Comparison of ENCODE assay signal across 14 cellular contexts in the genomic region with DNA sequence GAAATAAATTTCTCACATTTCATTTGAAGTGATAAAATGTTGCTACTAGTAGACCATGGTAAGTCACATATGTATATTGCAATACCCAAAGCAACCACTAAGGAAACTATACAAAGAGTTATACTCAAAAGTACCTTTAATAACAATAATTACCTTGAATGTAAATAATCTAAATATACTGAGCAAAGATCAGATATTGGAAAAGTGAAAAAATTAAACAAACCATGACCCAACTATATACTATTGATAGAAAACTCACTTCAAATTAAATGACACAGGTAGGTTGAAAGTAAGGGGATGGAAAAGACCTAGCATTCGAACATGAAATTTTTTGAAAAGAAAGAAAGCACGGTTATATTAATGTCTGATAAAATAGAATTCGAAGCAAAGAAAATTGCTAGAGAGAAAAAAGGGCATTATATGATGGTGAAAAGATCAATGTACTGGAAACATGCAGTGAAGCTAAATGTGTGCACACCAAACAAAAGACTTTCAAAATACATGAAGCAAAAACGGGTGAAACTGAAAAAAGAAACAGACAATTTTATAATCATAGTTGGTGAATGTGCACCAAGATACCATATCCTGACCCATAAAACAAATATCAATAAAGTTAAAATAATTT. TPM values are rescaled to one million over a fixed set of nuclear protein-coding genes. Genes with fewer than 3 reads are reported as not detected.
DNase-seq lines count a peak whose midpoint lies in the region; ATAC-seq, FAIRE-seq and TF ChIP-seq lines count a peak whose summit lies in the region.
"Had no signal": no experiment of that assay in that cellular context is flagged by ENCODE, and none has a peak within 500 bp of the region (broad histone marks: within the 10 kb centered on the region; RNA-seq: fewer than 3 reads in every experiment).

No MANE protein-coding gene starts in this region.

- TF ChIP-seq POLR2A in GM18505 (IDR thresholded peaks at IDR 0.05; ENCODE audit: borderline replicate concordance, extremely low read depth, insufficient read depth, insufficient read length), result no peak

- no peak overlapping the region for H3K27ac ChIP-seq in neural progenitor cell
- H3K27ac ChIP-seq: pancreas had no signal

- no peaks in the 10 kb centered on the region for H3K27me3 ChIP-seq in neural progenitor cell
- H3K27me3 ChIP-seq: pancreas had no signal

- H3K9ac ChIP-seq in neural progenitor cell, result no peak overlapping the region

- peak; percentile 64 for ATAC-seq in HG03159 (IDR thresholded peaks at IDR 0.05; ENCODE audit: unreplicated experiment)
- ATAC-seq in activated T-cell treated with anti-CD3 and anti-CD28 coated beads, Interleukin-2, amount 50 U/mL, for 4 hours, result no peak
- ATAC-seq in GM18505 (IDR thresholded peaks at IDR 0.05; ENCODE audit: unreplicated experiment), result no peak
- ATAC-seq: pancreas had no signal

- no peak overlapping the region for H3K4me3 ChIP-seq in neural progenitor cell
- H3K4me3 ChIP-seq: pancreas had no signal

- no peaks in the 10 kb centered on the region for H3K79me2 ChIP-seq in neural progenitor cell (ENCODE audit: low read depth)

- peak; percentile 48 for TF ChIP-seq CTCF in neural progenitor cell (IDR thresholded peaks at IDR 0.05)
- TF ChIP-seq CTCF in GM13977 (IDR thresholded peaks at IDR 0.05; ENCODE audit: extremely low read depth, insufficient read depth, missing control alignments), result no peak

- H3K9me3 ChIP-seq in neural progenitor cell (ENCODE audit: low read depth), result no peaks in the 10 kb centered on the region
- H3K9me3 ChIP-seq: pancreas had no signal

- peak; percentile 16 for DNase-seq in SW480 (ENCODE audit: low spot score)
- DNase-seq in neural progenitor cell (ENCODE audit: low spot score), result no peak
- DNase-seq in activated T-cell treated with anti-CD3 and anti-CD28 coated beads, Interleukin-2, amount 50 U/mL, for 4 hours, result no peak
- no peak for DNase-seq in GM13977 (ENCODE audit: low spot score)
- DNase-seq: activated naive CD8-positive, alpha-beta T cell treated with anti-CD3 and anti-CD28 coated beads for 36 hours; HCEC 1CT; NCI-H510A treated with DMSO at 0.1 percent for 48 hours; pancreas; SHP77 treated with DMSO at 0.1 percent for 48 hours had no signal

- no peaks in the 10 kb centered on the region for H3F3A ChIP-seq in neural progenitor cell (ENCODE audit: low read depth)

- no peak overlapping the region for H2AFZ ChIP-seq in neural progenitor cell (replicated peaks)

- FAIRE-seq in G401.6 (lab: Jason Lieb, UNC), result peak; percentile 71
- FAIRE-seq: GM18507, pancreas had no signal

- no peaks in the 10 kb centered on the region for H3K4me1 ChIP-seq in neural progenitor cell
- H3K4me1 ChIP-seq: pancreas had no signal

- in situ Hi-C loops in GM13977 (cut with MboI; ENCODE audit: low pct_unique_long_range_greater_than_20kb, low sequenced_read_pairs, unreplicated experiment), result no loop called here

- H3K4me3 Mint-ChIP-seq in neural progenitor cell, result no peak overlapping the region
- no peak overlapping the region for H3K4me3 Mint-ChIP-seq in activated T-cell treated with anti-CD3 and anti-CD28 coated beads, Interleukin-2, amount 50 U/mL, for 4 hours
- H3K4me3 Mint-ChIP-seq: activated naive CD8-positive, alpha-beta T cell treated with anti-CD3 and anti-CD28 coated beads for 36 hours had no signal

- no peak overlapping the region for H3K4me2 ChIP-seq in neural progenitor cell

- H3K36me3 ChIP-seq in neural progenitor cell, result no peaks in the 10 kb centered on the region
- H3K36me3 ChIP-seq: pancreas had no signal

- H3K9me3 Mint-ChIP-seq in neural progenitor cell, result no peaks in the 10 kb centered on the region
- no peaks in the 10 kb centered on the region for H3K9me3 Mint-ChIP-seq in activated T-cell treated with anti-CD3 and anti-CD28 coated beads, Interleukin-2, amount 50 U/mL, for 4 hours
- H3K9me3 Mint-ChIP-seq: activated naive CD8-positive, alpha-beta T cell treated with anti-CD3 and anti-CD28 coated beads for 36 hours had no signal

- no peaks in the 10 kb centered on the region for H3K27me3 Mint-ChIP-seq in neural progenitor cell (ENCODE audit: insufficient read depth, low read depth)
- H3K27me3 Mint-ChIP-seq in activated T-cell treated with anti-CD3 and anti-CD28 coated beads, Interleukin-2, amount 50 U/mL, for 4 hours (ENCODE audit: low read depth), result no peaks in the 10 kb centered on the region

- H3K27ac Mint-ChIP-seq in neural progenitor cell, result no peak overlapping the region
- H3K27ac Mint-ChIP-seq: activated naive CD8-positive, alpha-beta T cell treated with anti-CD3 and anti-CD28 coated beads for 36 hours had no signal

- H4K20me1 ChIP-seq in neural progenitor cell (ENCODE audit: low read depth), result no peaks in the 10 kb centered on the region

- no peaks in the 10 kb centered on the region for H3K36me3 Mint-ChIP-seq in neural progenitor cell
- H3K36me3 Mint-ChIP-seq in activated T-cell treated with anti-CD3 and anti-CD28 coated beads, Interleukin-2, amount 50 U/mL, for 4 hours (ENCODE audit: insufficient read depth), result no peaks in the 10 kb centered on the region
- H3K36me3 Mint-ChIP-seq: activated naive CD8-positive, alpha-beta T cell treated with anti-CD3 and anti-CD28 coated beads for 36 hours had no signal

- peaks cover 8% of the 10 kb centered on the region for H3K4me1 Mint-ChIP-seq in neural progenitor cell
- H3K4me1 Mint-ChIP-seq in activated T-cell treated with anti-CD3 and anti-CD28 coated beads, Interleukin-2, amount 50 U/mL, for 4 hours (ENCODE audit: low read depth), result no peaks in the 10 kb centered on the region
- H3K4me1 Mint-ChIP-seq: activated naive CD8-positive, alpha-beta T cell treated with anti-CD3 and anti-CD28 coated beads for 36 hours had no signal

RNA-seq across cellular contexts. Expression of a gene that starts 29.1 kb away (rescaled TPM):
- 1.5 and 5.8 TPM in 2 replicates for total RNA-seq in neural progenitor cell (ENCODE audit: low replicate concordance)
- total RNA-seq in activated T-cell treated with anti-CD3 and anti-CD28 coated beads, Interleukin-2, amount 50 U/mL, for 4 hours, result 1 to 10 TPM; 1.2 to 3.2 (median 1.3) TPM
- total RNA-seq: activated naive CD8-positive, alpha-beta T cell treated with anti-CD3 and anti-CD28 coated beads for 36 hours had no signal

RNA-seq across cellular contexts. Expression of a gene that starts 44.9 kb away (rescaled TPM):
- 0.06 TPM in 1 of 2 replicates, not detected in the other for total RNA-seq in neural progenitor cell (ENCODE audit: low replicate concordance)
- not detected for total RNA-seq in activated T-cell treated with anti-CD3 and anti-CD28 coated beads, Interleukin-2, amount 50 U/mL, for 4 hours
- total RNA-seq: activated naive CD8-positive, alpha-beta T cell treated with anti-CD3 and anti-CD28 coated beads for 36 hours; Daoy; pancreas had no signal
